23 cellular contexts compared by ENCODE assay signal in genomic region chr17:8650119-8650499, GRCh38. TPM values are rescaled to one million over a fixed set of nuclear protein-coding genes. Genes with fewer than 3 reads are reported as not detected.
DNase-seq lines count a peak whose midpoint lies in the region; ATAC-seq and TF ChIP-seq lines count a peak whose summit lies in the region.
"Had no signal": no experiment of that assay in that cellular context is flagged by ENCODE, and none has a peak within 500 bp of the region (broad histone marks: within the 10 kb centered on the region; RNA-seq: fewer than 3 reads in every experiment).

No MANE protein-coding gene starts in this region.

- H3K9ac ChIP-seq in fibroblast of lung (ENCODE audit: insufficient read depth, low read length) (no peak overlapping the region), smooth muscle cell (ENCODE audit: low read depth) (no peak overlapping the region)
- H3K9ac ChIP-seq: BLaER1 treated with 17β-estradiol and CSF1 and Interleukin-3, amounts not matched to agents 10 nM and 100 nM had no signal

- no peaks in the 10 kb centered on the region for H3K4me1 ChIP-seq in right atrium auricular region
- no peaks in the 10 kb centered on the region for H3K4me1 ChIP-seq in right cardiac atrium (ENCODE audit: control insufficient read depth, insufficient read depth, low read length)
- H3K4me1 ChIP-seq in fibroblast of lung (ENCODE audit: control insufficient read depth, extremely low read depth, insufficient read depth, low read length): peaks cover 4% of the 10 kb centered on the region
- no peaks in the 10 kb centered on the region for H3K4me1 ChIP-seq in smooth muscle cell (ENCODE audit: low read depth)

- intact Hi-C loops in right cardiac atrium (cut with DNase I): no loop called here

- H4K20me1 ChIP-seq in fibroblast of lung (ENCODE audit: control insufficient read depth, extremely low read depth, insufficient read depth, low read length) (no peaks in the 10 kb centered on the region), smooth muscle cell (ENCODE audit: low read depth) (no peaks in the 10 kb centered on the region)
- H4K20me1 ChIP-seq: BLaER1 treated with 17β-estradiol and CSF1 and Interleukin-3, amounts not matched to agents 10 nM and 100 nM had no signal

- H3K27me3 Mint-ChIP-seq in activated naive CD4-positive, alpha-beta T cell treated with anti-CD3 and anti-CD28 coated beads, Interleukin-2, amount 10 ng/mL, durations not matched to agents 7 days and 5 days: peaks cover 5% of the 10 kb centered on the region

- H3K4me3 ChIP-seq in right atrium auricular region (no peak overlapping the region), right cardiac atrium (ENCODE audit: low read length) (no peak overlapping the region), fibroblast of lung (replicated peaks in 1 of 4; ENCODE audit: control extremely low read depth in 1 of 4, insufficient read depth in 1 of 4, low read depth in 3 of 4, low read length in 4 of 4) (no peak overlapping the region), smooth muscle cell (no peak overlapping the region)
- H3K4me3 ChIP-seq: BLaER1 treated with 17β-estradiol and CSF1 and Interleukin-3, amounts not matched to agents 10 nM and 100 nM; GM12878 had no signal

- DNase-seq in right atrium auricular region (ENCODE audit: low spot score): no peak
- no peak for DNase-seq in right cardiac atrium
- no peak for DNase-seq in fibroblast of lung (ENCODE audit: low read depth in 2 of 2)
- DNase-seq in smooth muscle cell (lab: John Stamatoyannopoulos, UW; ENCODE audit: unreplicated experiment): no peak
- no peak for DNase-seq in activated naive CD4-positive, alpha-beta T cell treated with anti-CD3 and anti-CD28 coated beads, Interleukin-2, amount 10 ng/mL, durations not matched to agents 7 days and 5 days
- no peak for DNase-seq in ecto neural progenitor cell (ENCODE audit: low spot score)
- DNase-seq: AML-193; CD4-positive, alpha-beta T cell; COR-L47; DMS53; NCI-H1048; NCI-H1417; NCI-H1694 treated with DMSO at 0.1 percent for 48 hours; NCI-H2081; NCI-H2227 treated with DMSO at 0.1 percent for 48 hours; NCI-H526 treated with DMSO at 0.1 percent for 48 hours; SHP77 had no signal

- CTCF ChIA-PET in activated naive CD4-positive, alpha-beta T cell treated with anti-CD3 and anti-CD28 coated beads, Interleukin-2, amount 10 ng/mL, durations not matched to agents 7 days and 5 days (lab: Charles Lee): no interaction called here

- H3K79me2 ChIP-seq in fibroblast of lung (ENCODE audit: control insufficient read depth, insufficient read depth, low read length) (no peaks in the 10 kb centered on the region), smooth muscle cell (ENCODE audit: low read depth) (no peaks in the 10 kb centered on the region)

- no peaks in the 10 kb centered on the region for H3K9me3 Mint-ChIP-seq in activated naive CD4-positive, alpha-beta T cell treated with anti-CD3 and anti-CD28 coated beads, Interleukin-2, amount 10 ng/mL, durations not matched to agents 7 days and 5 days
- H3K9me3 Mint-ChIP-seq: CD4-positive, alpha-beta T cell had no signal

- peak overlapping the region; percentile 31 to 44 for H3K27ac ChIP-seq in right atrium auricular region
- no peak overlapping the region for H3K27ac ChIP-seq in right cardiac atrium (ENCODE audit: low read length)
- no peak overlapping the region for H3K27ac ChIP-seq in fibroblast of lung (ENCODE audit: insufficient read depth, low read length)
- H3K27ac ChIP-seq in smooth muscle cell (ENCODE audit: low read depth): peak overlapping the region; percentile 50
- H3K27ac ChIP-seq: BLaER1 treated with 17β-estradiol and CSF1 and Interleukin-3, amounts not matched to agents 10 nM and 100 nM; HL-60; RWPE1 had no signal

- TF ChIP-seq CTCF in right atrium auricular region (IDR thresholded peaks at IDR 0.05): no peak
- no peak for TF ChIP-seq CTCF in fibroblast of lung (conservative IDR thresholded peaks at IDR 0.05 in 1 of 2, IDR thresholded peaks at IDR 0.05 in 1 of 2; ENCODE audit: low read depth in 1 of 2, low read length in 2 of 2)
- no peak for TF ChIP-seq CTCF in smooth muscle cell (IDR thresholded peaks at IDR 0.05; ENCODE audit: borderline replicate concordance, insufficient read depth, poor library complexity, severe bottlenecking)

- H3K4me3 Mint-ChIP-seq in activated naive CD4-positive, alpha-beta T cell treated with anti-CD3 and anti-CD28 coated beads, Interleukin-2, amount 10 ng/mL, durations not matched to agents 7 days and 5 days: no peak overlapping the region
- H3K4me3 Mint-ChIP-seq: CD4-positive, alpha-beta T cell had no signal

- no peaks in the 10 kb centered on the region for H3K36me3 ChIP-seq in right atrium auricular region
- H3K36me3 ChIP-seq in fibroblast of lung (ENCODE audit: control insufficient read depth, insufficient read depth, low read length): no peaks in the 10 kb centered on the region
- H3K36me3 ChIP-seq in smooth muscle cell (ENCODE audit: low read depth): no peaks in the 10 kb centered on the region
- H3K36me3 ChIP-seq: BLaER1 treated with 17β-estradiol and CSF1 and Interleukin-3, amounts not matched to agents 10 nM and 100 nM had no signal

- H2AFZ ChIP-seq in fibroblast of lung (ENCODE audit: low read length) (no peak overlapping the region), smooth muscle cell (ENCODE audit: low read depth) (no peak overlapping the region)

- WGBS in right cardiac atrium: 94% methylated on average over 1 of the region's 1 CpG
- 86% methylated on average over 1 of the region's 1 CpG for WGBS in smooth muscle cell (ENCODE audit: low lambda C conversion rate)

- H3K36me3 Mint-ChIP-seq in activated naive CD4-positive, alpha-beta T cell treated with anti-CD3 and anti-CD28 coated beads, Interleukin-2, amount 10 ng/mL, durations not matched to agents 7 days and 5 days: no peaks in the 10 kb centered on the region

- no peaks in the 10 kb centered on the region for H3K27me3 ChIP-seq in right atrium auricular region
- H3K27me3 ChIP-seq in right cardiac atrium (ENCODE audit: control insufficient read depth, insufficient read depth): no peaks in the 10 kb centered on the region
- H3K27me3 ChIP-seq in fibroblast of lung (ENCODE audit: control insufficient read depth, insufficient read depth, low read length): no peaks in the 10 kb centered on the region
- H3K27me3 ChIP-seq in smooth muscle cell (ENCODE audit: low read depth): no peaks in the 10 kb centered on the region
- H3K27me3 ChIP-seq: BLaER1 treated with 17β-estradiol and CSF1 and Interleukin-3, amounts not matched to agents 10 nM and 100 nM had no signal

- no peaks in the 10 kb centered on the region for H3K4me1 Mint-ChIP-seq in activated naive CD4-positive, alpha-beta T cell treated with anti-CD3 and anti-CD28 coated beads, Interleukin-2, amount 10 ng/mL, durations not matched to agents 7 days and 5 days

- H3K4me2 ChIP-seq in fibroblast of lung (ENCODE audit: extremely low read depth, insufficient read depth, low read length) (peak overlapping the region; percentile 32), smooth muscle cell (no peak overlapping the region)
- H3K4me2 ChIP-seq: BLaER1 treated with 17β-estradiol and CSF1 and Interleukin-3, amounts not matched to agents 10 nM and 100 nM had no signal

- no peaks in the 10 kb centered on the region for H3F3A ChIP-seq in smooth muscle cell (ENCODE audit: low read depth)

- H3K9me3 ChIP-seq in right atrium auricular region: no peaks in the 10 kb centered on the region
- H3K9me3 ChIP-seq in right cardiac atrium (ENCODE audit: control insufficient read depth, low read length): no peaks in the 10 kb centered on the region
- H3K9me3 ChIP-seq in fibroblast of lung (ENCODE audit: control insufficient read depth, insufficient read depth, low read depth, low read length): no peaks in the 10 kb centered on the region
- H3K9me3 ChIP-seq in smooth muscle cell (replicated peaks; ENCODE audit: low read depth): no peaks in the 10 kb centered on the region
- H3K9me3 ChIP-seq: BLaER1 treated with 17β-estradiol and CSF1 and Interleukin-3, amounts not matched to agents 10 nM and 100 nM had no signal

- no peak overlapping the region for H3K27ac Mint-ChIP-seq in activated naive CD4-positive, alpha-beta T cell treated with anti-CD3 and anti-CD28 coated beads, Interleukin-2, amount 10 ng/mL, durations not matched to agents 7 days and 5 days
- H3K27ac Mint-ChIP-seq: CD4-positive, alpha-beta T cell had no signal

- ATAC-seq in right cardiac atrium (no peak), GM21367 (IDR thresholded peaks at IDR 0.05; ENCODE audit: unreplicated experiment) (no peak)
- ATAC-seq: GM12878, Panc1 had no signal

RNA-seq across cellular contexts. Expression of gene MYH10, which starts 19.6 kb away (rescaled TPM):
- total RNA-seq in right atrium auricular region: 10 to 100 TPM; 48.9 to 49.1 TPM
- total RNA-seq in right cardiac atrium: 10 to 100 TPM; 55.4 to 75.2 (median 59.0) TPM
- polyA plus RNA-seq in right cardiac atrium: 21.8 TPM
- total RNA-seq in fibroblast of lung: 100 and 104 TPM in 2 replicates
- polyA plus RNA-seq in fibroblast of lung: 54.6 and 66.2 TPM in 2 replicates
- 56.2 and 63.6 TPM in 2 replicates for polyA plus RNA-seq in fibroblast of lung (2012)
- polyA minus RNA-seq in fibroblast of lung (ENCODE audit: low replicate concordance): 41.7 and 72.3 TPM in 2 replicates
- total RNA-seq in smooth muscle cell: 107 and 146 TPM in 2 replicates
- polyA plus RNA-seq in smooth muscle cell: 83.0 and 112 TPM in 2 replicates

Comparison
In these comparisons a context has a peak if more than half of its experiments do, and no peak if none do; other contexts are left out.
1. H3K27ac ChIP-seq: peak in right atrium auricular region (2 of 2) and smooth muscle cell (single experiment); none in right cardiac atrium (single experiment) and fibroblast of lung (single experiment).